ENCODE assay signal across 22 cellular contexts in genomic region chr11:742156-742546, GRCh38.
"Had no signal": no experiment of that assay in that cellular context is flagged by ENCODE, and none has a peak within 500 bp of the region (broad histone marks: within the 10 kb centered on the region; RNA-seq: fewer than 3 reads in every experiment).

No MANE protein-coding gene starts in this region.

- H3K4me3 Mint-ChIP-seq: memory B cell; mesothelial cell of epicardium; naive B cell; natural killer cell treated with Interleukin-12 subunit alpha and Interleukin-12 subunit beta and Interleukin-15 and Interleukin-18, amount 100 ng/mL, for 72 hours; neural crest cell; stimulated activated effector memory CD8-positive, alpha-beta T cell treated with anti-CD3 and anti-CD28 coated beads, Interleukin-12 subunit alpha, Interleukin-12 subunit beta, amount 100 ng/mL, for 72 hours had no signal

- ATAC-seq: left lobe of liver; mucosa of descending colon; natural killer cell treated with Interleukin-12 subunit alpha and Interleukin-12 subunit beta and Interleukin-15 and Interleukin-18, amount 100 ng/mL, for 72 hours; sciatic nerve; stimulated activated effector memory CD8-positive, alpha-beta T cell treated with anti-CD3 and anti-CD28 coated beads, Interleukin-12 subunit alpha, Interleukin-12 subunit beta, amount 100 ng/mL, for 72 hours had no signal

- H3K27me3 Mint-ChIP-seq: natural killer cell treated with Interleukin-12 subunit alpha and Interleukin-12 subunit beta and Interleukin-15 and Interleukin-18, amount 100 ng/mL, for 72 hours had no signal

- H3K9me3 ChIP-seq: colonic mucosa, mucosa of descending colon, neutrophil, stomach, tibial artery, upper lobe of left lung had no signal

- H3K36me3 ChIP-seq: colonic mucosa, neutrophil, stomach, tibial artery, upper lobe of left lung had no signal

- H3K27ac ChIP-seq: colonic mucosa, neutrophil, parathyroid adenoma, stomach, tibial artery, upper lobe of left lung had no signal

- H3K9ac ChIP-seq: parathyroid adenoma had no signal

- H3K79me2 ChIP-seq: parathyroid adenoma had no signal

- H3K9me3 Mint-ChIP-seq: memory B cell; mesothelial cell of epicardium; naive B cell; natural killer cell treated with Interleukin-12 subunit alpha and Interleukin-12 subunit beta and Interleukin-15 and Interleukin-18, amount 100 ng/mL, for 72 hours; neural crest cell; stimulated activated effector memory CD8-positive, alpha-beta T cell treated with anti-CD3 and anti-CD28 coated beads, Interleukin-12 subunit alpha, Interleukin-12 subunit beta, amount 100 ng/mL, for 72 hours had no signal

- DNase-seq: colonic mucosa; dermis blood vessel endothelial cell; effector memory CD4-positive, alpha-beta T cell; mucosa of descending colon; naive B cell; stimulated activated CD4-positive, alpha-beta T cell treated with anti-CD3 and anti-CD28 coated beads, Interleukin-2, amount 100 ng/mL, for 24 hours; stimulated activated CD4-positive, alpha-beta T cell treated with anti-CD3 and anti-CD28 coated beads, Interleukin-4, amount 100 ng/mL, for 24 hours; stimulated activated naive CD4-positive, alpha-beta T cell treated with Interleukin-2 at 50 U/mL for 16 hours; stomach; tibial artery; upper lobe of left lung had no signal

- H3K4me1 ChIP-seq: colonic mucosa, parathyroid adenoma had no signal

- H2AFZ ChIP-seq: parathyroid adenoma had no signal

- H3K36me3 Mint-ChIP-seq: memory B cell; mesothelial cell of epicardium; naive B cell; natural killer cell treated with Interleukin-12 subunit alpha and Interleukin-12 subunit beta and Interleukin-15 and Interleukin-18, amount 100 ng/mL, for 72 hours; stimulated activated effector memory CD8-positive, alpha-beta T cell treated with anti-CD3 and anti-CD28 coated beads, Interleukin-12 subunit alpha, Interleukin-12 subunit beta, amount 100 ng/mL, for 72 hours had no signal

- H3K27me3 ChIP-seq: colonic mucosa, neutrophil, upper lobe of left lung had no signal

- H3K27ac Mint-ChIP-seq: memory B cell; mesothelial cell of epicardium; naive B cell; natural killer cell treated with Interleukin-12 subunit alpha and Interleukin-12 subunit beta and Interleukin-15 and Interleukin-18, amount 100 ng/mL, for 72 hours; progenitor cell of endocrine pancreas; stimulated activated effector memory CD8-positive, alpha-beta T cell treated with anti-CD3 and anti-CD28 coated beads, Interleukin-12 subunit alpha, Interleukin-12 subunit beta, amount 100 ng/mL, for 72 hours had no signal

- H3K4me3 ChIP-seq: colonic mucosa, lung, mucosa of descending colon, stomach, tibial artery, upper lobe of left lung had no signal
